In genomic region chr12:113098428-113099028, GRCh38 we compare ENCODE assay signal across 8 cellular contexts. TPM values are rescaled to one million over a fixed set of nuclear protein-coding genes. Genes with fewer than 3 reads are reported as not detected.
DNase-seq lines count a peak whose midpoint lies in the region; ATAC-seq and TF ChIP-seq lines count a peak whose summit lies in the region.

No MANE protein-coding gene starts in this region.

- H3K27ac ChIP-seq in gastrocnemius medialis: no peak overlapping the region

- CTCF ChIA-PET in AG04449 (lab: Yijun Ruan, JAX): interaction anchor here (0.7 to 1.6 kb wide), 6 partner anchors 8 to 105 kb away, joined by 3 to 6 read pairs (median 3); no protein-coding TSS in a partner anchor

- H3K9me3 ChIP-seq in gastrocnemius medialis: no peaks in the 10 kb centered on the region

- H3K36me3 ChIP-seq in gastrocnemius medialis: no peaks in the 10 kb centered on the region

- DNase-seq in AG04449 (ENCODE audit: low read depth, low spot score): peak; percentile 26
- DNase-seq in NCI-H1092 (lab: John Stamatoyannopoulos, UW): peak; percentile 69
- peak in 4 of 5 donors; percentile 30 to 57 (median 46) for DNase-seq in T-helper 1 cell
- DNase-seq in anterior cingulate cortex (lab: John Stamatoyannopoulos, UW): peak in 57 of 58 donors; percentile 27 to 93 (median 78)
- peak; percentile 90 for DNase-seq in hepatic stellate cell (ENCODE audit: low spot score)
- DNase-seq in gastrocnemius medialis: peak; percentile 64 to 71

- H3K4me1 ChIP-seq in gastrocnemius medialis: no peaks in the 10 kb centered on the region

- in situ Hi-C loops in gastrocnemius medialis (cut with MboI; ENCODE audit: low sequenced_read_pairs in 4 of 4): loop anchor here in 1 of 4 donors (5.0 kb wide), 1 partner anchor 51 kb away; no protein-coding TSS in a partner anchor

- peak; percentile 76 for TF ChIP-seq CTCF in AG04449 (IDR thresholded peaks at IDR 0.05; ENCODE audit: insufficient read depth, low read length, missing control alignments)
- peak; percentile 30 to 64 (median 48) for TF ChIP-seq CTCF in gastrocnemius medialis (IDR thresholded peaks at IDR 0.05 in 4 of 5, conservative IDR thresholded peaks at IDR 0.05 in 1 of 5)

- TF ChIP-seq POLR2A in gastrocnemius medialis (IDR thresholded peaks at IDR 0.05): no peak

- intact Hi-C loops in gastrocnemius medialis (cut with DNase I; ENCODE audit: low total_unique reads): loop anchor here (2.0 kb wide), 1 partner anchor 50 kb away; no protein-coding TSS in a partner anchor

- POLR2A ChIA-PET in AG04449 (lab: Yijun Ruan, JAX): no interaction called here

- ATAC-seq in GM18867 (IDR thresholded peaks at IDR 0.05; ENCODE audit: unreplicated experiment) (peak; percentile 66), gastrocnemius medialis (peak; percentile 78 to 89), GM21390 (IDR thresholded peaks at IDR 0.05; ENCODE audit: unreplicated experiment) (no peak)

- H3K27me3 ChIP-seq in gastrocnemius medialis: peaks cover 7 to 14% (median 8%) of the 10 kb centered on the region in 3 donors

- H3K4me3 ChIP-seq in AG04449 (ENCODE audit: low read depth, low read length): no peak overlapping the region
- H3K4me3 ChIP-seq in gastrocnemius medialis: no peak overlapping the region

RNA-seq across cellular contexts. Expression of gene RASAL1, which starts 37.0 kb away (rescaled TPM):
- total RNA-seq in gastrocnemius medialis: not detected

RNA-seq across cellular contexts. Expression of gene DTX1, which starts 42.0 kb away (rescaled TPM):
- 1 to 10 TPM in 1 of 4 donors, under 1 TPM in 3; 0.49 to 1.1 (median 0.77) TPM for total RNA-seq in gastrocnemius medialis

RNA-seq across cellular contexts. Expression of gene CFAP73, which starts 51.0 kb away (rescaled TPM):
- not detected for total RNA-seq in gastrocnemius medialis

Comparison
In these comparisons a context has a peak if more than half of its experiments do, and no peak if none do; other contexts are left out.
1. DNase-seq: peak in every context shown above with its lines; median percentile 90 in hepatic stellate cell; 78 in anterior cingulate cortex; 69 in NCI-H1092; 68 in gastrocnemius medialis; 46 in T-helper 1 cell; 26 in AG04449.